ENCODE assay signal across 15 cellular contexts in the genomic region with DNA sequence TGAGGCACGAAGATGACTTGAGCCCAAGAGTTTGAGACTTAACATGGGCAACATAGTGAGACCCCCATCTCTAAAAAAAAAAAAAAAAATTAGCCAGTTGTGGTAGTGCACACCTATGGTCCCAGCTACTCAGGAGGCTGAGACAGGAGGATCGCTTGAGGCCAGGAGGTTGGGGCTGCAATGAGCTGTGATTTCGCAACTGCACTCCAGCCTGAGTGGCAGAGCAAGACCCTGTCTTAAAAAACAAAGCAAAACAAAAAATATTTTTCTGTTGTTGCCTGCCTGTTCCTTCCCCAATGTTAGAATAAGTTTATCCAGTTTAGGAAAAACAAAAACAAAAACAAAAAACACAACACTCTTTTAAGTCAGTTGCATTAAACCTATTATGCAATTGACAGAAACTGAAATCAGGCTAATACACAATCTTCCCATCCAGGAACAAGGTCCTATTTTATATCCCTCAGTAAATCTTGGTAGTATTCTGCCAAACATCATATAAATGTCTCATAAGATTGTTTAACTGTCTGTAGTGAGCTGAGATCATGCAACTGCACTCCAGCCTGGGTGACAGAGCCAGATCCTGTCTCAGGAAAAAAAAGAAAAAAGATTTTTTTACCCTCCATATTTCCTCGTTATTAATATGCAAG. TPM values are rescaled to one million over a fixed set of nuclear protein-coding genes. Genes with fewer than 3 reads are reported as not detected.
DNase-seq lines count a peak whose midpoint lies in the region; ATAC-seq and TF ChIP-seq lines count a peak whose summit lies in the region.
"Had no signal": no experiment of that assay in that cellular context is flagged by ENCODE, and none has a peak within 500 bp of the region (broad histone marks: within the 10 kb centered on the region; RNA-seq: fewer than 3 reads in every experiment).

No MANE protein-coding gene starts in this region.

- H3K36me3 Mint-ChIP-seq in chondrocyte (ENCODE audit: low read depth) (no peaks in the 10 kb centered on the region), T-cell (no peaks in the 10 kb centered on the region)

- TF ChIP-seq EP300 in Ishikawa (IDR thresholded peaks at IDR 0.05; ENCODE audit: borderline replicate concordance) = no peak

- no peak for TF ChIP-seq CTCF in chondrocyte (IDR thresholded peaks at IDR 0.05)

- no peaks in the 10 kb centered on the region for H3K9me3 Mint-ChIP-seq in chondrocyte (ENCODE audit: low read depth)
- no peaks in the 10 kb centered on the region for H3K9me3 Mint-ChIP-seq in T-cell

- H3K27ac Mint-ChIP-seq in chondrocyte (ENCODE audit: unreplicated experiment) = no peak overlapping the region
- no peak overlapping the region for H3K27ac Mint-ChIP-seq in T-cell

- H3K4me3 Mint-ChIP-seq in chondrocyte (ENCODE audit: unreplicated experiment) (no peak overlapping the region), T-cell (no peak overlapping the region)

- CTCF ChIA-PET in T-cell (lab: Charles Lee) = no interaction called here

- H4K20me1 ChIP-seq in BLaER1 treated with 17β-estradiol and CSF1 and Interleukin-3, amounts not matched to agents 10 nM and 100 nM = no peaks in the 10 kb centered on the region

- POLR2A ChIA-PET in T-cell (lab: Charles Lee) = no interaction called here

- peak overlapping the region in 2 of 10 experiments; percentile 72; a peak in 4 of 20 replicates for H3K4me3 ChIP-seq in BLaER1 treated with 17β-estradiol and CSF1 and Interleukin-3, amounts not matched to agents 10 nM and 100 nM
- H3K4me3 ChIP-seq: HAP-1 had no signal

- H3K27ac ChIP-seq in BLaER1 treated with 17β-estradiol and CSF1 and Interleukin-3, amounts not matched to agents 10 nM and 100 nM = peak overlapping the region in 2 of 11 experiments; percentile 32 to 44; a peak in 3 of 22 replicates
- H3K27ac ChIP-seq in substantia nigra (ENCODE audit: low read depth, low read length, poor library complexity, severe bottlenecking) = no peak overlapping the region

- no peak for ATAC-seq in HG02623 (IDR thresholded peaks at IDR 0.05; ENCODE audit: unreplicated experiment)
- no peak for ATAC-seq in T-cell (replicated peaks in 1 of 4)
- no peak for ATAC-seq in sciatic nerve

- H3K4me1 ChIP-seq in BLaER1 treated with 17β-estradiol and CSF1 and Interleukin-3, amounts not matched to agents 10 nM and 100 nM = peaks cover 27 to 98% (median 64%) of the 10 kb centered on the region in 10 experiments
- H3K4me1 ChIP-seq: HAP-1 had no signal

- peaks cover 0 to 7% (median 0%) of the 10 kb centered on the region in 11 experiments; a peak in 4 of 22 replicates for H3K9me3 ChIP-seq in BLaER1 treated with 17β-estradiol and CSF1 and Interleukin-3, amounts not matched to agents 10 nM and 100 nM (replicated peaks in 1 of 11)
- H3K9me3 ChIP-seq: HAP-1 had no signal

- H3K27me3 ChIP-seq in BLaER1 treated with 17β-estradiol and CSF1 and Interleukin-3, amounts not matched to agents 10 nM and 100 nM = no peaks in the 10 kb centered on the region

- peaks cover 0 to 66% (median 0%) of the 10 kb centered on the region in 11 experiments; a peak in 5 of 22 replicates for H3K36me3 ChIP-seq in BLaER1 treated with 17β-estradiol and CSF1 and Interleukin-3, amounts not matched to agents 10 nM and 100 nM
- H3K36me3 ChIP-seq: HAP-1 had no signal

- intact Hi-C loops in sciatic nerve (cut with DNase I) = no loop called here

- peaks cover 3% of the 10 kb centered on the region for H3K4me1 Mint-ChIP-seq in chondrocyte (ENCODE audit: low read depth)
- H3K4me1 Mint-ChIP-seq in T-cell = peaks cover 6 to 12% (median 8%) of the 10 kb centered on the region in 3 donors

- peak overlapping the region in 2 of 11 experiments; percentile 74 to 84; a peak in 5 of 22 replicates for H3K9ac ChIP-seq in BLaER1 treated with 17β-estradiol and CSF1 and Interleukin-3, amounts not matched to agents 10 nM and 100 nM

- DNase-seq in chondrocyte (ENCODE audit: low spot score) (peak; percentile 4), mesenteric fat pad (ENCODE audit: low spot score) (peak; percentile 6), T-cell (no peak), substantia nigra (lab: John Stamatoyannopoulos, UW) (no peak), sciatic nerve (ENCODE audit: low spot score) (no peak)
- DNase-seq: AML-193, DND-41, KBM-7, NCI-H1417, NCI-H187, NCI-H526 had no signal

- TF ChIP-seq RAD21 in Ishikawa (IDR thresholded peaks at IDR 0.05; ENCODE audit: low read depth) = no peak

- peak overlapping the region in 6 of 11 experiments; percentile 27 to 99 (median 72); a peak in 11 of 22 replicates for H3K4me2 ChIP-seq in BLaER1 treated with 17β-estradiol and CSF1 and Interleukin-3, amounts not matched to agents 10 nM and 100 nM

- H3K27me3 Mint-ChIP-seq in chondrocyte (ENCODE audit: low read depth) (peaks cover 3% of the 10 kb centered on the region), T-cell (peaks cover 0 to 2% of the 10 kb centered on the region in 2 donors)

TF ChIP-seq in Ishikawa, 13 proteins besides CTCF, POLR2A, EP300 and RAD21:
- TF ChIP-seq, protein P1, sequence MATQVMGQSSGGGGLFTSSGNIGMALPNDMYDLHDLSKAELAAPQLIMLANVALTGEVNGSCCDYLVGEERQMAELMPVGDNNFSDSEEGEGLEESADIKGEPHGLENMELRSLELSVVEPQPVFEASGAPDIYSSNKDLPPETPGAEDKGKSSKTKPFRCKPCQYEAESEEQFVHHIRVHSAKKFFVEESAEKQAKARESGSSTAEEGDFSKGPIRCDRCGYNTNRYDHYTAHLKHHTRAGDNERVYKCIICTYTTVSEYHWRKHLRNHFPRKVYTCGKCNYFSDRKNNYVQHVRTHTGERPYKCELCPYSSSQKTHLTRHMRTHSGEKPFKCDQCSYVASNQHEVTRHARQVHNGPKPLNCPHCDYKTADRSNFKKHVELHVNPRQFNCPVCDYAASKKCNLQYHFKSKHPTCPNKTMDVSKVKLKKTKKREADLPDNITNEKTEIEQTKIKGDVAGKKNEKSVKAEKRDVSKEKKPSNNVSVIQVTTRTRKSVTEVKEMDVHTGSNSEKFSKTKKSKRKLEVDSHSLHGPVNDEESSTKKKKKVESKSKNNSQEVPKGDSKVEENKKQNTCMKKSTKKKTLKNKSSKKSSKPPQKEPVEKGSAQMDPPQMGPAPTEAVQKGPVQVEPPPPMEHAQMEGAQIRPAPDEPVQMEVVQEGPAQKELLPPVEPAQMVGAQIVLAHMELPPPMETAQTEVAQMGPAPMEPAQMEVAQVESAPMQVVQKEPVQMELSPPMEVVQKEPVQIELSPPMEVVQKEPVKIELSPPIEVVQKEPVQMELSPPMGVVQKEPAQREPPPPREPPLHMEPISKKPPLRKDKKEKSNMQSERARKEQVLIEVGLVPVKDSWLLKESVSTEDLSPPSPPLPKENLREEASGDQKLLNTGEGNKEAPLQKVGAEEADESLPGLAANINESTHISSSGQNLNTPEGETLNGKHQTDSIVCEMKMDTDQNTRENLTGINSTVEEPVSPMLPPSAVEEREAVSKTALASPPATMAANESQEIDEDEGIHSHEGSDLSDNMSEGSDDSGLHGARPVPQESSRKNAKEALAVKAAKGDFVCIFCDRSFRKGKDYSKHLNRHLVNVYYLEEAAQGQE (IDR thresholded peaks at IDR 0.05; ENCODE audit: low read depth) = no peak
- TF ChIP-seq TAF1 (IDR thresholded peaks at IDR 0.05; ENCODE audit: low read depth) = no peak
- TF ChIP-seq TEAD4 (IDR thresholded peaks at IDR 0.05) = no peak
- peak; percentile 49; the same call in 1 of the 2 replicates for TF ChIP-seq CEBPB (IDR thresholded peaks at IDR 0.05)

RNA-seq across cellular contexts. Expression of gene PILRA, which starts 5.0 kb away (rescaled TPM):
- total RNA-seq in chondrocyte (0.60 to 0.92 TPM (median 0.62 TPM) in 3 replicates), mesenteric fat pad (14.5 TPM), T-cell (10 to 100 TPM in 2 of 5 donors, 1 to 10 TPM in 3; 3.7 to 19.3 (median 7.1) TPM), sciatic nerve (14.6 TPM)

RNA-seq across cellular contexts. Expression of gene PILRB, which starts 20.3 kb away (rescaled TPM):
- total RNA-seq in chondrocyte (19.1 to 32.2 TPM (median 20.3 TPM) in 3 replicates), mesenteric fat pad (32.1 TPM), T-cell (100 to 1,000 TPM in 3 of 5 donors, 10 to 100 TPM in 2; 91.2 to 117 (median 102) TPM), sciatic nerve (46.3 TPM)

RNA-seq across cellular contexts. Expression of gene ZCWPW1, which starts 50.3 kb away (rescaled TPM):
- total RNA-seq in chondrocyte (2.3 to 3.8 TPM (median 2.6 TPM) in 3 replicates), mesenteric fat pad (3.2 TPM), T-cell (10 to 100 TPM in 3 of 5 donors, 1 to 10 TPM in 2; 6.9 to 13.9 (median 12.0) TPM), sciatic nerve (8.0 TPM)

RNA-seq across cellular contexts. Expression of gene MEPCE, which starts 51.4 kb away (rescaled TPM):
- total RNA-seq in chondrocyte (30.9 to 39.1 TPM (median 31.8 TPM) in 3 replicates), mesenteric fat pad (25.9 TPM), T-cell (10 to 100 TPM; 50.6 to 63.2 (median 60.3) TPM), sciatic nerve (37.0 TPM)

RNA-seq across cellular contexts. Expression of gene PPP1R35, which starts 58.1 kb away (rescaled TPM):
- 20.5 to 23.0 TPM (median 21.0 TPM) in 3 replicates for total RNA-seq in chondrocyte
- 24.8 TPM for total RNA-seq in mesenteric fat pad
- total RNA-seq in T-cell = 100 to 1,000 TPM in 2 of 5 donors, 10 to 100 TPM in 3; 32.8 to 117 (median 98.6) TPM
- total RNA-seq in sciatic nerve = 25.3 TPM

Comparison
In these comparisons a context has a peak if more than half of its experiments do, and no peak if none do; other contexts are left out.
1. DNase-seq: peak in chondrocyte (single experiment) and mesenteric fat pad (single experiment); none in T-cell (0 of 34), substantia nigra (0 of 49) and sciatic nerve (single experiment).